In the genomic region with DNA sequence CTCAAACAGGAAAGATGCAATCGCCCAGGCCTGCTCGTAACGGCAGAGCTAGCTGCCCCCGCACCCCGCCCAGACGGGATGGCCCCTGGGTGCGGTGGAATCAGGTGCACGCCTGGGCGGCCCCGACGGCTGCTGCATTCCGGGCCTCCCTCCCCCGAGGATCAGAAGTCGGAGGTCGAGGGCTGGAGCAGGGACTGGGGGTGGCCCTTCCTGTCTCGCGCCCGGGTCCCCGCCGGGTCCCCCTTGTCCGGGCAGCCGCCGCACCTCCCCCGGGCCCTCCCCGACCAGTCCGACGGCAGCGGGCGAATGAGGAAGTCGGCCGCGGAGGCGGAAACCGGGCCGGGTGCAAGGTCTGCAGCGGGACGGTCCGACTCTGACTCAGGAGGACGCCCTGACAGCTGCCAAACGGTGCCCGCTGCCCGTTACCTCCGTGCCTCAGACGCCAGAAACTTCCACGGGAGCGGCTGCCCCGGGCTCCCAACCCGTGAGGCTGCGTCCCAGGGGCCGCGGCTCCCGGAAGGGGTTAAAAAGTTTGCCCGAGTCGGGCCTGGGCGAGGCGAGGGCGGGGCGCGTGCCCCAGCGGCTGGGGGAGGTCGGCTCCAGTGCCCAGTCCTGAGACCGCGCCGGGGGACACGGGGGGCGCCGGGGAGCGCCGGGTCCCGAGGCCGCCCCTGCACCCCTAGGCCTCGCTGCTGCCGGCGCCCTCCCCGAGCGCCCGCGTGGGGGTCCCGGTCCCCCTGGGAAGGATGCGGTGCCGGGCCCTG, we compare ENCODE assay signal across 2 cellular contexts.
TF ChIP-seq lines count a peak whose summit lies in the region.

No MANE protein-coding gene starts in this region.

TF ChIP-seq in SK-N-SH, 30 proteins besides CTCF, POLR2A, EP300 and RAD21 (continued from another document):
- no peak for TF ChIP-seq EZH2phosphoT487 (IDR thresholded peaks at IDR 0.05; ENCODE audit: borderline replicate concordance, low read depth)
- no peak for TF ChIP-seq SIN3A (IDR thresholded peaks at IDR 0.05; ENCODE audit: borderline replicate concordance, low read depth, low read length)
- peak; percentile 19; the same call in 1 of the 2 replicates for TF ChIP-seq ELF1 (IDR thresholded peaks at IDR 0.05)
- TF ChIP-seq FOSL2 (IDR thresholded peaks at IDR 0.05; ENCODE audit: borderline replicate concordance, low read depth) = no peak

TF ChIP-seq in SK-N-SH treated with all-trans-retinoic acid at 6 μM for 48 hours, 23 proteins besides CTCF, POLR2A, EP300 and RAD21 (continued from another document):
- TF ChIP-seq, protein P1, sequence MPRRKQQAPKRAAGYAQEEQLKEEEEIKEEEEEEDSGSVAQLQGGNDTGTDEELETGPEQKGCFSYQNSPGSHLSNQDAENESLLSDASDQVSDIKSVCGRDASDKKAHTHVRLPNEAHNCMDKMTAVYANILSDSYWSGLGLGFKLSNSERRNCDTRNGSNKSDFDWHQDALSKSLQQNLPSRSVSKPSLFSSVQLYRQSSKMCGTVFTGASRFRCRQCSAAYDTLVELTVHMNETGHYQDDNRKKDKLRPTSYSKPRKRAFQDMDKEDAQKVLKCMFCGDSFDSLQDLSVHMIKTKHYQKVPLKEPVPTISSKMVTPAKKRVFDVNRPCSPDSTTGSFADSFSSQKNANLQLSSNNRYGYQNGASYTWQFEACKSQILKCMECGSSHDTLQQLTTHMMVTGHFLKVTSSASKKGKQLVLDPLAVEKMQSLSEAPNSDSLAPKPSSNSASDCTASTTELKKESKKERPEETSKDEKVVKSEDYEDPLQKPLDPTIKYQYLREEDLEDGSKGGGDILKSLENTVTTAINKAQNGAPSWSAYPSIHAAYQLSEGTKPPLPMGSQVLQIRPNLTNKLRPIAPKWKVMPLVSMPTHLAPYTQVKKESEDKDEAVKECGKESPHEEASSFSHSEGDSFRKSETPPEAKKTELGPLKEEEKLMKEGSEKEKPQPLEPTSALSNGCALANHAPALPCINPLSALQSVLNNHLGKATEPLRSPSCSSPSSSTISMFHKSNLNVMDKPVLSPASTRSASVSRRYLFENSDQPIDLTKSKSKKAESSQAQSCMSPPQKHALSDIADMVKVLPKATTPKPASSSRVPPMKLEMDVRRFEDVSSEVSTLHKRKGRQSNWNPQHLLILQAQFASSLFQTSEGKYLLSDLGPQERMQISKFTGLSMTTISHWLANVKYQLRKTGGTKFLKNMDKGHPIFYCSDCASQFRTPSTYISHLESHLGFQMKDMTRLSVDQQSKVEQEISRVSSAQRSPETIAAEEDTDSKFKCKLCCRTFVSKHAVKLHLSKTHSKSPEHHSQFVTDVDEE (CRISPR knock-in tag; IDR thresholded peaks at IDR 0.05) = no peak
- TF ChIP-seq ZNF8 (CRISPR knock-in tag; IDR thresholded peaks at IDR 0.05) = no peak
- no peak for TF ChIP-seq ZNF70 (CRISPR knock-in tag; IDR thresholded peaks at IDR 0.05)
- TF ChIP-seq ZC3H10 (CRISPR knock-in tag; IDR thresholded peaks at IDR 0.05) = no peak
- no peak for TF ChIP-seq ZFP30 (CRISPR knock-in tag; IDR thresholded peaks at IDR 0.05)
- TF ChIP-seq, protein P2, sequence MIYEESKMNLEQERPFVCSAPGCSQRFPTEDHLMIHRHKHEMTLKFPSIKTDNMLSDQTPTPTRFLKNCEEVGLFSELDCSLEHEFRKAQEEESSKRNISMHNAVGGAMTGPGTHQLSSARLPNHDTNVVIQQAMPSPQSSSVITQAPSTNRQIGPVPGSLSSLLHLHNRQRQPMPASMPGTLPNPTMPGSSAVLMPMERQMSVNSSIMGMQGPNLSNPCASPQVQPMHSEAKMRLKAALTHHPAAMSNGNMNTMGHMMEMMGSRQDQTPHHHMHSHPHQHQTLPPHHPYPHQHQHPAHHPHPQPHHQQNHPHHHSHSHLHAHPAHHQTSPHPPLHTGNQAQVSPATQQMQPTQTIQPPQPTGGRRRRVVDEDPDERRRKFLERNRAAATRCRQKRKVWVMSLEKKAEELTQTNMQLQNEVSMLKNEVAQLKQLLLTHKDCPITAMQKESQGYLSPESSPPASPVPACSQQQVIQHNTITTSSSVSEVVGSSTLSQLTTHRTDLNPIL (CRISPR knock-in tag; IDR thresholded peaks at IDR 0.05; ENCODE audit: low read depth) = no peak
